8 cellular contexts compared by ENCODE assay signal in genomic region chr6:108847738-108848115, GRCh38. TPM values are rescaled to one million over a fixed set of nuclear protein-coding genes. Genes with fewer than 3 reads are reported as not detected.
A peak's percentile ranks its signal among the peaks of the same experiment; 100 is the strongest.
DNase-seq lines count a peak whose midpoint lies in the region; ATAC-seq and TF ChIP-seq lines count a peak whose summit lies in the region.

No MANE protein-coding gene starts in this region.

- peak overlapping the region; percentile 88 for H3K4me3 ChIP-seq in OCI-LY3 (ENCODE audit: low read length)
- H3K4me3 ChIP-seq in endodermal cell (ENCODE audit: low read length): peak overlapping the region; percentile 92
- H3K4me3 ChIP-seq in osteoblast (ENCODE audit: insufficient read depth, low read length): peak overlapping the region; percentile 91

- H3K9ac ChIP-seq in OCI-LY3 (ENCODE audit: low read length) (peak overlapping the region; percentile 60), endodermal cell (ENCODE audit: extremely low read depth, low read length, poor library complexity, severe bottlenecking) (peak overlapping the region; percentile 72)

- no peaks in the 10 kb centered on the region for H3K27me3 Mint-ChIP-seq in endodermal cell (ENCODE audit: insufficient read depth)

- H3K4me2 ChIP-seq in OCI-LY3 (ENCODE audit: low read length) (peak overlapping the region; percentile 89), osteoblast (ENCODE audit: insufficient read depth, low read length) (peak overlapping the region; percentile 91)

- H3K36me3 Mint-ChIP-seq in endodermal cell (ENCODE audit: low read depth): no peaks in the 10 kb centered on the region

- H3K27me3 ChIP-seq in OCI-LY3 (ENCODE audit: low read depth, low read length): peaks cover 26% of the 10 kb centered on the region
- peaks cover 9% of the 10 kb centered on the region for H3K27me3 ChIP-seq in endodermal cell (ENCODE audit: control insufficient read depth, insufficient read depth, low read length, poor library complexity, severe bottlenecking)
- H3K27me3 ChIP-seq in osteoblast (ENCODE audit: insufficient read depth, low read length): no peaks in the 10 kb centered on the region

- no peaks in the 10 kb centered on the region for H4K20me1 ChIP-seq in OCI-LY3 (ENCODE audit: insufficient read depth, low read length)
- H4K20me1 ChIP-seq in osteoblast (ENCODE audit: insufficient read depth, low read length): no peaks in the 10 kb centered on the region

- H3K79me2 ChIP-seq in OCI-LY3 (ENCODE audit: low read length): no peaks in the 10 kb centered on the region
- peaks cover 15% of the 10 kb centered on the region for H3K79me2 ChIP-seq in osteoblast (ENCODE audit: insufficient read depth, low read length)

- H3K4me3 Mint-ChIP-seq in endodermal cell: peak overlapping the region; percentile 73

- WGBS in endodermal cell (ENCODE audit: insufficient coverage in 1 of 2, insufficient read length in 1 of 2), 2 experiments: 59 to 69% methylated on average over 11 to 12 of the region's 12 CpGs

- ATAC-seq in HG02973 (IDR thresholded peaks at IDR 0.05; ENCODE audit: unreplicated experiment): no peak

- TF ChIP-seq CTCF in OCI-LY3 (IDR thresholded peaks at IDR 0.05; ENCODE audit: low read depth, low read length): no peak
- TF ChIP-seq CTCF in endodermal cell (conservative IDR thresholded peaks at IDR 0.05): no peak
- no peak for TF ChIP-seq CTCF in osteoblast (IDR thresholded peaks at IDR 0.05; ENCODE audit: extremely low read depth, low read depth, low read length)

- peaks cover 9% of the 10 kb centered on the region for H3K4me1 Mint-ChIP-seq in endodermal cell

- H3K4me1 ChIP-seq in OCI-LY3 (ENCODE audit: low read length) (peaks cover 7% of the 10 kb centered on the region; the same call in 1 of the 2 replicates), endodermal cell (ENCODE audit: control insufficient read depth, insufficient read depth, low read length) (peaks cover 2% of the 10 kb centered on the region), osteoblast (ENCODE audit: insufficient read depth, low read length) (peaks cover 9% of the 10 kb centered on the region)

- H2AFZ ChIP-seq in OCI-LY3 (ENCODE audit: low read depth, low read length): peak overlapping the region; percentile 68
- peak overlapping the region; percentile 92 for H2AFZ ChIP-seq in osteoblast (ENCODE audit: low read length)

- no peak overlapping the region for H3K27ac ChIP-seq in OCI-LY3 (ENCODE audit: low read length)
- no peak overlapping the region for H3K27ac ChIP-seq in endodermal cell (ENCODE audit: low read depth, low read length)
- H3K27ac ChIP-seq in osteoblast (ENCODE audit: low read depth, low read length): peak overlapping the region; percentile 76

- no peaks in the 10 kb centered on the region for H3K9me3 ChIP-seq in OCI-LY3 (ENCODE audit: insufficient read depth, low read length)
- H3K9me3 ChIP-seq in endodermal cell (ENCODE audit: control insufficient read depth, low read length): no peaks in the 10 kb centered on the region
- no peaks in the 10 kb centered on the region for H3K9me3 ChIP-seq in osteoblast (ENCODE audit: low read depth, low read length)

- DNase-seq in DMS79 (lab: John Stamatoyannopoulos, UW): peak; percentile 43
- DNase-seq in endodermal cell: no peak
- DNase-seq in osteoblast (ENCODE audit: insufficient read length, low spot score, missing footprints): peak; percentile 19
- no peak for DNase-seq in SIG-M5 treated with dmso at 0.1 percent for 504 hours (lab: John Stamatoyannopoulos, UW; ENCODE audit: unreplicated experiment)
- no peak for DNase-seq in globus pallidus (ENCODE audit: low spot score)
- DNase-seq in NCI-H128 (lab: John Stamatoyannopoulos, UW; ENCODE audit: unreplicated experiment): no peak

- H3K9me3 Mint-ChIP-seq in endodermal cell: no peaks in the 10 kb centered on the region

- no peak overlapping the region for H3K27ac Mint-ChIP-seq in endodermal cell

- no peaks in the 10 kb centered on the region for H3K36me3 ChIP-seq in OCI-LY3 (replicated peaks; ENCODE audit: low read depth, low read length)
- H3K36me3 ChIP-seq in endodermal cell (ENCODE audit: control insufficient read depth, insufficient read depth, low read length): no peaks in the 10 kb centered on the region
- H3K36me3 ChIP-seq in osteoblast (ENCODE audit: insufficient read depth, low read length): no peaks in the 10 kb centered on the region

RNA-seq across cellular contexts. Expression of gene ARMC2, which starts 0.5 kb away (rescaled TPM):
- total RNA-seq in endodermal cell (1 to 10 TPM; 7.1 to 8.3 TPM), osteoblast (1.4 and 2.7 TPM in 2 replicates)
- polyA plus RNA-seq in endodermal cell (2013, experiment 1 of 2): 10.6 TPM
- 9.4 TPM for polyA plus RNA-seq in endodermal cell (2013, experiment 2 of 2)

Comparison
In these comparisons a context has a peak if more than half of its experiments do, and no peak if none do; other contexts are left out.
1. DNase-seq: peak in DMS79 (single experiment) and osteoblast (single experiment); none in endodermal cell (single experiment), SIG-M5 treated with dmso at 0.1 percent for 504 hours (single experiment), globus pallidus (single experiment) and NCI-H128 (single experiment).
2. Peak in every context shown above with its lines, with median percentiles within 50 percentile points of each other: H3K4me3 ChIP-seq.